10 cellular contexts compared by ENCODE assay signal in genomic region chr4:182179105-182179504, GRCh38.
A peak's percentile ranks its signal among the peaks of the same experiment; 100 is the strongest.
DNase-seq lines count a peak whose midpoint lies in the region; ATAC-seq lines count a peak whose summit lies in the region.
"Had no signal": no experiment of that assay in that cellular context is flagged by ENCODE, and none has a peak within 500 bp of the region (broad histone marks: within the 10 kb centered on the region; RNA-seq: fewer than 3 reads in every experiment).

No MANE protein-coding gene starts in this region.

- no peaks in the 10 kb centered on the region for H3K4me1 Mint-ChIP-seq in stimulated activated memory B cell treated with anti-CD40 and anti-IgM and Interleukin-4, amounts not matched to agents 10 μg/mL and 1 μg/mL and 100 μg/mL, for 72 hours
- H3K4me1 Mint-ChIP-seq: activated naive CD8-positive, alpha-beta T cell treated with anti-CD3 and anti-CD28 coated beads for 36 hours had no signal

- no peaks in the 10 kb centered on the region for H3K36me3 Mint-ChIP-seq in stimulated activated memory B cell treated with anti-CD40 and anti-IgM and Interleukin-4, amounts not matched to agents 10 μg/mL and 1 μg/mL and 100 μg/mL, for 72 hours
- H3K36me3 Mint-ChIP-seq: activated naive CD8-positive, alpha-beta T cell treated with anti-CD3 and anti-CD28 coated beads for 36 hours had no signal

- in situ Hi-C loops in G401 (cut with HindIII; ENCODE audit: low sequenced_read_pairs), result no loop called here

- peak in 2 of 3 experiments; percentile 27 to 75 for DNase-seq in NCI-H1417 (lab: John Stamatoyannopoulos, UW)
- no peak for DNase-seq in NCI-H1417 treated with DMSO at 0.1 percent for 48 hours (lab: John Stamatoyannopoulos, UW)
- DNase-seq in NCI-H748 treated with DMSO at 0.1 percent for 48 hours (lab: John Stamatoyannopoulos, UW), result peak; percentile 24
- DNase-seq in fibroblast of gingiva (ENCODE audit: low read depth), result peak; percentile 55
- DNase-seq in smooth muscle cell of the brain vasculature (ENCODE audit: low read depth, low spot score), result peak; percentile 9
- DNase-seq in AG20443 (ENCODE audit: low spot score), result no peak
- DNase-seq in G401 (ENCODE audit: low spot score), result no peak
- DNase-seq: activated naive CD8-positive, alpha-beta T cell treated with anti-CD3 and anti-CD28 coated beads for 36 hours; erythroblast had no signal

- H3K27ac Mint-ChIP-seq in stimulated activated memory B cell treated with anti-CD40 and anti-IgM and Interleukin-4, amounts not matched to agents 10 μg/mL and 1 μg/mL and 100 μg/mL, for 72 hours, result no peak overlapping the region
- H3K27ac Mint-ChIP-seq: activated naive CD8-positive, alpha-beta T cell treated with anti-CD3 and anti-CD28 coated beads for 36 hours had no signal

- no peak for ATAC-seq in stimulated activated memory B cell treated with anti-CD40 and anti-IgM and Interleukin-4, amounts not matched to agents 10 μg/mL and 1 μg/mL and 100 μg/mL, for 72 hours

- no peak overlapping the region for H3K4me3 Mint-ChIP-seq in stimulated activated memory B cell treated with anti-CD40 and anti-IgM and Interleukin-4, amounts not matched to agents 10 μg/mL and 1 μg/mL and 100 μg/mL, for 72 hours
- H3K4me3 Mint-ChIP-seq: activated naive CD8-positive, alpha-beta T cell treated with anti-CD3 and anti-CD28 coated beads for 36 hours had no signal

- H3K27me3 Mint-ChIP-seq in stimulated activated memory B cell treated with anti-CD40 and anti-IgM and Interleukin-4, amounts not matched to agents 10 μg/mL and 1 μg/mL and 100 μg/mL, for 72 hours, result no peaks in the 10 kb centered on the region

- H3K9me3 Mint-ChIP-seq in stimulated activated memory B cell treated with anti-CD40 and anti-IgM and Interleukin-4, amounts not matched to agents 10 μg/mL and 1 μg/mL and 100 μg/mL, for 72 hours, result no peaks in the 10 kb centered on the region
- H3K9me3 Mint-ChIP-seq: activated naive CD8-positive, alpha-beta T cell treated with anti-CD3 and anti-CD28 coated beads for 36 hours had no signal

Comparison
In these comparisons a context has a peak if more than half of its experiments do, and no peak if none do; other contexts are left out.
1. DNase-seq: peak in NCI-H1417 (2 of 3), NCI-H748 treated with DMSO at 0.1 percent for 48 hours (single experiment), fibroblast of gingiva (single experiment) and smooth muscle cell of the brain vasculature (single experiment); none in NCI-H1417 treated with DMSO at 0.1 percent for 48 hours (single experiment), AG20443 (single experiment) and G401 (single experiment).